Comparison of ENCODE assay signal across 21 cellular contexts in genomic region chr10:48509061-48509772, GRCh38.
DNase-seq lines count a peak whose midpoint lies in the region; ATAC-seq, FAIRE-seq and TF ChIP-seq lines count a peak whose summit lies in the region.
"Had no signal": no experiment of that assay in that cellular context is flagged by ENCODE, and none has a peak within 500 bp of the region (broad histone marks: within the 10 kb centered on the region; RNA-seq: fewer than 3 reads in every experiment).

No MANE protein-coding gene starts in this region.

- CTCF ChIA-PET in HepG2 (lab: Yijun Ruan, JAX; ENCODE audit: low intra/inter-chr PET ratio, low total read pairs) = interaction anchor here (1.6 kb wide), 2 partner anchors 146 to 294 kb away, joined by 7 to 10 read pairs; no protein-coding TSS in a partner anchor

- no peaks in the 10 kb centered on the region; a peak in 3 of 5 replicates for H3K27me3 ChIP-seq in HepG2 (ENCODE audit: control insufficient read depth in 1 of 2, insufficient read depth in 2 of 2, low read length in 2 of 2)

- TF ChIP-seq EP300 in HepG2 (IDR thresholded peaks at IDR 0.05; ENCODE audit: low read depth in 2 of 2, low read length in 2 of 2) = no peak
- TF ChIP-seq EP300 in HepG2 (CRISPR knock-in tag; IDR thresholded peaks at IDR 0.05; ENCODE audit: borderline replicate concordance) = no peak

- 19% methylated on average over 3 of the region's 14 CpGs for WGBS in HepG2 (ENCODE audit: low lambda C conversion rate)

- no peaks in the 10 kb centered on the region for H4K20me1 ChIP-seq in HepG2 (ENCODE audit: insufficient read depth, low read length)

- H3K9ac ChIP-seq in HepG2 (ENCODE audit: insufficient read depth, low read depth, low read length) = no peak overlapping the region

- no peaks in the 10 kb centered on the region; the same call in 1 of the 2 replicates for H3K9me3 ChIP-seq in HepG2 (ENCODE audit: low read length)

- DNase-seq in SK-MEL-5 (ENCODE audit: low read depth, low spot score) (peak; percentile 2), foreskin melanocyte (peak; percentile 56), HepG2 (ENCODE audit: low spot score) (no peak), substantia nigra (lab: John Stamatoyannopoulos, UW) (peak in 13 of 49 donors; percentile 21 to 63 (median 40)), AG08395 (ENCODE audit: low spot score) (no peak), NCI-H345 treated with DMSO at 0.1 percent for 48 hours (lab: John Stamatoyannopoulos, UW; ENCODE audit: unreplicated experiment) (no peak), iPS-NIHi11 (ENCODE audit: low spot score) (no peak)
- DNase-seq: activated CD4-positive, CD25-positive, alpha-beta regulatory T cell; activated CD8-positive, alpha-beta T cell treated with anti-CD3 and anti-CD28 coated beads, Interleukin-2, amount 10 ng/mL, durations not matched to agents 7 days and 5 days; CD8-positive, alpha-beta memory T cell; DMS79; effector memory CD4-positive, alpha-beta T cell; HFFc6; kidney; mammary epithelial cell; NCI-H1694 treated with DMSO at 0.1 percent for 48 hours; NCI-H2171 treated with DMSO at 0.1 percent for 48 hours; occipital lobe had no signal

- no peak overlapping the region for H2AFZ ChIP-seq in HepG2 (ENCODE audit: low read length)

- H3K4me3 ChIP-seq in HepG2 (replicated peaks in 1 of 3; ENCODE audit: insufficient read depth in 1 of 3, low read depth in 2 of 3, low read length in 3 of 3) = no peak overlapping the region

- BruUV-seq in HepG2 (replicated peaks; lab: Mats Ljungman, UMichigan) = no TSS peak

- 0 out of 2 replicates have a peak, but pooled peaks cover 6% of the 10 kb centered on the region for H3K4me1 ChIP-seq in HepG2 (ENCODE audit: insufficient read depth, low read length)

- H3K4me2 ChIP-seq in HepG2 (ENCODE audit: low read depth, low read length) = no peak overlapping the region

- TF ChIP-seq POLR2A in HepG2 (IDR thresholded peaks at IDR 0.05; ENCODE audit: insufficient read depth in 1 of 2, low read depth in 2 of 2, low read length in 2 of 2) = no peak

- FAIRE-seq in HepG2 (lab: Jason Lieb, UNC) = no peak
- FAIRE-seq: astrocyte, frontal cortex, kidney had no signal

- POLR2A ChIA-PET in HepG2 (lab: Yijun Ruan, JAX) = no interaction called here

- no peaks in the 10 kb centered on the region for H3K36me3 ChIP-seq in HepG2 (replicated peaks in 1 of 2; ENCODE audit: control insufficient read depth in 1 of 2, insufficient read depth in 2 of 2, low read length in 2 of 2)

- intact Hi-C loops in HepG2 (cut with micrococcal nuclease; ENCODE audit: unreplicated experiment) = no loop called here

- TF ChIP-seq RAD21 in HepG2 (CRISPR knock-in tag; IDR thresholded peaks at IDR 0.05) = no peak

- in situ Hi-C loops in SK-MEL-5 (cut with HindIII; ENCODE audit: low pct_unique_long_range_greater_than_20kb, low sequenced_read_pairs) (no loop called here), HepG2 (cut with HindIII; ENCODE audit: extremely low pct_ligation_motif_present, low pct_unique_long_range_greater_than_20kb) (loop anchor here (5.0 kb wide), 1 partner anchor 147 kb away; no protein-coding TSS in a partner anchor)

- no peaks in the 10 kb centered on the region for H3K79me2 ChIP-seq in HepG2 (ENCODE audit: insufficient read depth, low read length)

- H3K27ac ChIP-seq in HepG2 (ENCODE audit: extremely low read length, insufficient read depth, low read length) (no peak overlapping the region), substantia nigra (ENCODE audit: low read depth, low read length, poor library complexity, severe bottlenecking) (peak overlapping the region; percentile 56)

- no peak for ATAC-seq in HepG2
- ATAC-seq: activated CD8-positive, alpha-beta T cell treated with anti-CD3 and anti-CD28 coated beads, Interleukin-2, amount 10 ng/mL, durations not matched to agents 7 days and 5 days; activated T-cell treated with anti-CD3 and anti-CD28 coated beads, Interleukin-2, amount 50 U/mL, for 72 hours had no signal

- no peak for TF ChIP-seq CTCF in HepG2 (CRISPR knock-in tag; IDR thresholded peaks at IDR 0.05)

TF ChIP-seq in HepG2, 621 proteins besides CTCF, POLR2A, EP300 and RAD21:
- TF ChIP-seq CREB1 (IDR thresholded peaks at IDR 0.05) = peak; percentile 83
- TF ChIP-seq CREB1 (CRISPR knock-in tag; IDR thresholded peaks at IDR 0.05) = no peak
- no peak for TF ChIP-seq CHD4 (IDR thresholded peaks at IDR 0.05; ENCODE audit: borderline replicate concordance, low read length)

Comparison
In these comparisons a context has a peak if more than half of its experiments do, and no peak if none do; other contexts are left out.
1. DNase-seq: peak in SK-MEL-5 (single experiment) and foreskin melanocyte (single experiment); none in HepG2 (single experiment), AG08395 (single experiment), NCI-H345 treated with DMSO at 0.1 percent for 48 hours (single experiment) and iPS-NIHi11 (single experiment).